In the genomic region with DNA sequence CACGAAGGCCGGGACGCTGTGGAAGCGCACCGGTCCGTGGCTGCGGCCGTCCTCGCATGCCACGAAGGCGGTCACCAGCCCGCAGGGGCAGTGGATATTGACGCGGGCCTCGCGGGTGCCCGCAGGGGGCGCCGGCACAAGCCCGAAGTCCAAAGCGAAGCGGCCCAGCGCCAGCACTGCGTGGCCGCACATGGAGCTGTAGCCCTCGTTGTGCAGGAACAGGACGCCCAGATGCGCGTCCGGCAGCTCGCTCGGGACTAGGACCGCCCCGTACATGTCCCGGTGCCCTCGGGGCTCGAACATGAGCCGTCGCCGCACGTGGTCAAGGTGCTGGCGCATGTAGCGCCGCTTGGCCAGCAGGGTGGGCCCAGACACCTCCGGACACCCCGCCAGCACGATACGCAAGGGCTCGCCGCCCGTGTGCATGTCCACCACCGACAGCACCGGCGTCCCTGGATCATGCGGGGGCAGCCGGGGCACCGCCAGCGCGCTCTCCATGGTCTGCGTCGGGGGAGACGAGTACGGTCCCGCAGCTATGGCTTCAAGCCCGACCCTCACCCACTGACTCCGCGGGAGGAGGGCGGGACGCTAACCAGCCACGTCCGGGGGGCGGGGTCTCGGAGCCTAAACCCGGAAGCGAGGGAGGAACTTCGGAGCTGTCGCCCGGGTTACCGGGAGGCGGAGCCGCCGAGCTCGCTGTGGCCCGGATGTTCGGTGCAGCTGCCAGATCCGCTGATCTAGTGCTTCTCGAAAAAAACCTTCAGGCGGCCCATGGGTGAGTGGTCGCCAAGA, we compare ENCODE assay signal across 1 cellular context.
TF ChIP-seq lines count a peak whose summit lies in the region.

A gene with protein sequence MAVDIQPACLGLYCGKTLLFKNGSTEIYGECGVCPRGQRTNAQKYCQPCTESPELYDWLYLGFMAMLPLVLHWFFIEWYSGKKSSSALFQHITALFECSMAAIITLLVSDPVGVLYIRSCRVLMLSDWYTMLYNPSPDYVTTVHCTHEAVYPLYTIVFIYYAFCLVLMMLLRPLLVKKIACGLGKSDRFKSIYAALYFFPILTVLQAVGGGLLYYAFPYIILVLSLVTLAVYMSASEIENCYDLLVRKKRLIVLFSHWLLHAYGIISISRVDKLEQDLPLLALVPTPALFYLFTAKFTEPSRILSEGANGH (plus strand): TSS at position 699 of the 792 bp plus-strand sequence. CDS start 73 bp downstream, at position 772.
A gene (minus strand): TSS at position 590 of the 792 bp plus-strand sequence. CDS start 92 bp downstream, at position 498.

TF ChIP-seq in K562, 482 proteins besides CTCF, POLR2A, EP300 and RAD21 (continued from another document and continues in another):
- TF ChIP-seq, protein P1, sequence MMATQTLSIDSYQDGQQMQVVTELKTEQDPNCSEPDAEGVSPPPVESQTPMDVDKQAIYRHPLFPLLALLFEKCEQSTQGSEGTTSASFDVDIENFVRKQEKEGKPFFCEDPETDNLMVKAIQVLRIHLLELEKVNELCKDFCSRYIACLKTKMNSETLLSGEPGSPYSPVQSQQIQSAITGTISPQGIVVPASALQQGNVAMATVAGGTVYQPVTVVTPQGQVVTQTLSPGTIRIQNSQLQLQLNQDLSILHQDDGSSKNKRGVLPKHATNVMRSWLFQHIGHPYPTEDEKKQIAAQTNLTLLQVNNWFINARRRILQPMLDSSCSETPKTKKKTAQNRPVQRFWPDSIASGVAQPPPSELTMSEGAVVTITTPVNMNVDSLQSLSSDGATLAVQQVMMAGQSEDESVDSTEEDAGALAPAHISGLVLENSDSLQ (IDR thresholded peaks at IDR 0.05), result 0 out of 2 replicates have a peak, but pooled peaks have one; percentile 44
- TF ChIP-seq GABPA (tag; conservative IDR thresholded peaks at IDR 0.05; ENCODE audit: low read depth) (peak; percentile 73), CBX1 (IDR thresholded peaks at IDR 0.05; ENCODE audit: low read depth) (no peak), TOE1 (IDR thresholded peaks at IDR 0.05; ENCODE audit: borderline replicate concordance) (peak; percentile 65; the same call in 1 of the 2 replicates), TOE1 (CRISPR knock-in tag; IDR thresholded peaks at IDR 0.05; ENCODE audit: borderline replicate concordance, low read depth) (0 out of 2 replicates have a peak, but pooled peaks have one; percentile 17), ZNF282 (CRISPR knock-in tag; IDR thresholded peaks at IDR 0.05) (no peak), ZNF644 (tag; IDR thresholded peaks at IDR 0.05; ENCODE audit: low read depth) (no peak), U2AF1 (optimal IDR thresholded peaks at IDR 0.05; ENCODE audit: low read depth, low read length) (peak; percentile 83), NCOA6 (IDR thresholded peaks at IDR 0.05) (peak; percentile 43; the same call in 1 of the 2 replicates), GTF2A2 (tag; IDR thresholded peaks at IDR 0.05) (no peak), ZNF146 (CRISPR knock-in tag; IDR thresholded peaks at IDR 0.05; ENCODE audit: unreplicated experiment) (no peak), ATF1 (CRISPR knock-in tag; IDR thresholded peaks at IDR 0.05) (no peak), ATF1 (tag; IDR thresholded peaks at IDR 0.05) (peak; percentile 77), ZBTB7A (IDR thresholded peaks at IDR 0.05; ENCODE audit: borderline replicate concordance, control insufficient read depth, low read depth, low read length) (peak; percentile 71; the same call in 1 of the 2 replicates), NUFIP1 (IDR thresholded peaks at IDR 0.05; ENCODE audit: partially characterized antibody) (no peak), NONO (IDR thresholded peaks at IDR 0.05; ENCODE audit: low read depth in 2 of 2, low read length in 1 of 2) (peak in 1 of 2 experiments; percentile 53; a peak in 2 of 4 replicates), E2F3 (CRISPR knock-in tag; IDR thresholded peaks at IDR 0.05) (0 out of 2 replicates have a peak, but pooled peaks have one; percentile 12), CBFA2T2 (conservative IDR thresholded peaks at IDR 0.05) (no peak), CTBP1 (IDR thresholded peaks at IDR 0.05; ENCODE audit: borderline replicate concordance) (peak; percentile 48; the same call in 1 of the 2 replicates), FOXP1 (CRISPR knock-in tag; IDR thresholded peaks at IDR 0.05) (peak; percentile 76; the same call in 1 of the 2 replicates), RB1 (IDR thresholded peaks at IDR 0.05; ENCODE audit: low read depth) (peak; percentile 16; the same call in 1 of the 2 replicates), CEBPG (CRISPR knock-in tag; IDR thresholded peaks at IDR 0.05) (no peak), CEBPG (tag; conservative IDR thresholded peaks at IDR 0.05 in 1 of 2, IDR thresholded peaks at IDR 0.05 in 1 of 2) (no peak), MCM2 (IDR thresholded peaks at IDR 0.05; ENCODE audit: low read depth) (no peak)
- TF ChIP-seq, protein P2, sequence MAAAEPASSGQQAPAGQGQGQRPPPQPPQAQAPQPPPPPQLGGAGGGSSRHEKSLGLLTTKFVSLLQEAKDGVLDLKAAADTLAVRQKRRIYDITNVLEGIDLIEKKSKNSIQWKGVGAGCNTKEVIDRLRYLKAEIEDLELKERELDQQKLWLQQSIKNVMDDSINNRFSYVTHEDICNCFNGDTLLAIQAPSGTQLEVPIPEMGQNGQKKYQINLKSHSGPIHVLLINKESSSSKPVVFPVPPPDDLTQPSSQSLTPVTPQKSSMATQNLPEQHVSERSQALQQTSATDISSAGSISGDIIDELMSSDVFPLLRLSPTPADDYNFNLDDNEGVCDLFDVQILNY (CRISPR knock-in tag; IDR thresholded peaks at IDR 0.05), result 0 out of 2 replicates have a peak, but pooled peaks have one; percentile 25
- TF ChIP-seq, protein P3, sequence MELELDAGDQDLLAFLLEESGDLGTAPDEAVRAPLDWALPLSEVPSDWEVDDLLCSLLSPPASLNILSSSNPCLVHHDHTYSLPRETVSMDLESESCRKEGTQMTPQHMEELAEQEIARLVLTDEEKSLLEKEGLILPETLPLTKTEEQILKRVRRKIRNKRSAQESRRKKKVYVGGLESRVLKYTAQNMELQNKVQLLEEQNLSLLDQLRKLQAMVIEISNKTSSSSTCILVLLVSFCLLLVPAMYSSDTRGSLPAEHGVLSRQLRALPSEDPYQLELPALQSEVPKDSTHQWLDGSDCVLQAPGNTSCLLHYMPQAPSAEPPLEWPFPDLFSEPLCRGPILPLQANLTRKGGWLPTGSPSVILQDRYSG (tag; conservative IDR thresholded peaks at IDR 0.05; ENCODE audit: low read depth), result no peak
- TF ChIP-seq, protein P4, sequence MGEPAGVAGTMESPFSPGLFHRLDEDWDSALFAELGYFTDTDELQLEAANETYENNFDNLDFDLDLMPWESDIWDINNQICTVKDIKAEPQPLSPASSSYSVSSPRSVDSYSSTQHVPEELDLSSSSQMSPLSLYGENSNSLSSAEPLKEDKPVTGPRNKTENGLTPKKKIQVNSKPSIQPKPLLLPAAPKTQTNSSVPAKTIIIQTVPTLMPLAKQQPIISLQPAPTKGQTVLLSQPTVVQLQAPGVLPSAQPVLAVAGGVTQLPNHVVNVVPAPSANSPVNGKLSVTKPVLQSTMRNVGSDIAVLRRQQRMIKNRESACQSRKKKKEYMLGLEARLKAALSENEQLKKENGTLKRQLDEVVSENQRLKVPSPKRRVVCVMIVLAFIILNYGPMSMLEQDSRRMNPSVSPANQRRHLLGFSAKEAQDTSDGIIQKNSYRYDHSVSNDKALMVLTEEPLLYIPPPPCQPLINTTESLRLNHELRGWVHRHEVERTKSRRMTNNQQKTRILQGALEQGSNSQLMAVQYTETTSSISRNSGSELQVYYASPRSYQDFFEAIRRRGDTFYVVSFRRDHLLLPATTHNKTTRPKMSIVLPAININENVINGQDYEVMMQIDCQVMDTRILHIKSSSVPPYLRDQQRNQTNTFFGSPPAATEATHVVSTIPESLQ (CRISPR knock-in tag; IDR thresholded peaks at IDR 0.05), result 0 out of 2 replicates have a peak, but pooled peaks have one; percentile 20
- TF ChIP-seq, protein P5, sequence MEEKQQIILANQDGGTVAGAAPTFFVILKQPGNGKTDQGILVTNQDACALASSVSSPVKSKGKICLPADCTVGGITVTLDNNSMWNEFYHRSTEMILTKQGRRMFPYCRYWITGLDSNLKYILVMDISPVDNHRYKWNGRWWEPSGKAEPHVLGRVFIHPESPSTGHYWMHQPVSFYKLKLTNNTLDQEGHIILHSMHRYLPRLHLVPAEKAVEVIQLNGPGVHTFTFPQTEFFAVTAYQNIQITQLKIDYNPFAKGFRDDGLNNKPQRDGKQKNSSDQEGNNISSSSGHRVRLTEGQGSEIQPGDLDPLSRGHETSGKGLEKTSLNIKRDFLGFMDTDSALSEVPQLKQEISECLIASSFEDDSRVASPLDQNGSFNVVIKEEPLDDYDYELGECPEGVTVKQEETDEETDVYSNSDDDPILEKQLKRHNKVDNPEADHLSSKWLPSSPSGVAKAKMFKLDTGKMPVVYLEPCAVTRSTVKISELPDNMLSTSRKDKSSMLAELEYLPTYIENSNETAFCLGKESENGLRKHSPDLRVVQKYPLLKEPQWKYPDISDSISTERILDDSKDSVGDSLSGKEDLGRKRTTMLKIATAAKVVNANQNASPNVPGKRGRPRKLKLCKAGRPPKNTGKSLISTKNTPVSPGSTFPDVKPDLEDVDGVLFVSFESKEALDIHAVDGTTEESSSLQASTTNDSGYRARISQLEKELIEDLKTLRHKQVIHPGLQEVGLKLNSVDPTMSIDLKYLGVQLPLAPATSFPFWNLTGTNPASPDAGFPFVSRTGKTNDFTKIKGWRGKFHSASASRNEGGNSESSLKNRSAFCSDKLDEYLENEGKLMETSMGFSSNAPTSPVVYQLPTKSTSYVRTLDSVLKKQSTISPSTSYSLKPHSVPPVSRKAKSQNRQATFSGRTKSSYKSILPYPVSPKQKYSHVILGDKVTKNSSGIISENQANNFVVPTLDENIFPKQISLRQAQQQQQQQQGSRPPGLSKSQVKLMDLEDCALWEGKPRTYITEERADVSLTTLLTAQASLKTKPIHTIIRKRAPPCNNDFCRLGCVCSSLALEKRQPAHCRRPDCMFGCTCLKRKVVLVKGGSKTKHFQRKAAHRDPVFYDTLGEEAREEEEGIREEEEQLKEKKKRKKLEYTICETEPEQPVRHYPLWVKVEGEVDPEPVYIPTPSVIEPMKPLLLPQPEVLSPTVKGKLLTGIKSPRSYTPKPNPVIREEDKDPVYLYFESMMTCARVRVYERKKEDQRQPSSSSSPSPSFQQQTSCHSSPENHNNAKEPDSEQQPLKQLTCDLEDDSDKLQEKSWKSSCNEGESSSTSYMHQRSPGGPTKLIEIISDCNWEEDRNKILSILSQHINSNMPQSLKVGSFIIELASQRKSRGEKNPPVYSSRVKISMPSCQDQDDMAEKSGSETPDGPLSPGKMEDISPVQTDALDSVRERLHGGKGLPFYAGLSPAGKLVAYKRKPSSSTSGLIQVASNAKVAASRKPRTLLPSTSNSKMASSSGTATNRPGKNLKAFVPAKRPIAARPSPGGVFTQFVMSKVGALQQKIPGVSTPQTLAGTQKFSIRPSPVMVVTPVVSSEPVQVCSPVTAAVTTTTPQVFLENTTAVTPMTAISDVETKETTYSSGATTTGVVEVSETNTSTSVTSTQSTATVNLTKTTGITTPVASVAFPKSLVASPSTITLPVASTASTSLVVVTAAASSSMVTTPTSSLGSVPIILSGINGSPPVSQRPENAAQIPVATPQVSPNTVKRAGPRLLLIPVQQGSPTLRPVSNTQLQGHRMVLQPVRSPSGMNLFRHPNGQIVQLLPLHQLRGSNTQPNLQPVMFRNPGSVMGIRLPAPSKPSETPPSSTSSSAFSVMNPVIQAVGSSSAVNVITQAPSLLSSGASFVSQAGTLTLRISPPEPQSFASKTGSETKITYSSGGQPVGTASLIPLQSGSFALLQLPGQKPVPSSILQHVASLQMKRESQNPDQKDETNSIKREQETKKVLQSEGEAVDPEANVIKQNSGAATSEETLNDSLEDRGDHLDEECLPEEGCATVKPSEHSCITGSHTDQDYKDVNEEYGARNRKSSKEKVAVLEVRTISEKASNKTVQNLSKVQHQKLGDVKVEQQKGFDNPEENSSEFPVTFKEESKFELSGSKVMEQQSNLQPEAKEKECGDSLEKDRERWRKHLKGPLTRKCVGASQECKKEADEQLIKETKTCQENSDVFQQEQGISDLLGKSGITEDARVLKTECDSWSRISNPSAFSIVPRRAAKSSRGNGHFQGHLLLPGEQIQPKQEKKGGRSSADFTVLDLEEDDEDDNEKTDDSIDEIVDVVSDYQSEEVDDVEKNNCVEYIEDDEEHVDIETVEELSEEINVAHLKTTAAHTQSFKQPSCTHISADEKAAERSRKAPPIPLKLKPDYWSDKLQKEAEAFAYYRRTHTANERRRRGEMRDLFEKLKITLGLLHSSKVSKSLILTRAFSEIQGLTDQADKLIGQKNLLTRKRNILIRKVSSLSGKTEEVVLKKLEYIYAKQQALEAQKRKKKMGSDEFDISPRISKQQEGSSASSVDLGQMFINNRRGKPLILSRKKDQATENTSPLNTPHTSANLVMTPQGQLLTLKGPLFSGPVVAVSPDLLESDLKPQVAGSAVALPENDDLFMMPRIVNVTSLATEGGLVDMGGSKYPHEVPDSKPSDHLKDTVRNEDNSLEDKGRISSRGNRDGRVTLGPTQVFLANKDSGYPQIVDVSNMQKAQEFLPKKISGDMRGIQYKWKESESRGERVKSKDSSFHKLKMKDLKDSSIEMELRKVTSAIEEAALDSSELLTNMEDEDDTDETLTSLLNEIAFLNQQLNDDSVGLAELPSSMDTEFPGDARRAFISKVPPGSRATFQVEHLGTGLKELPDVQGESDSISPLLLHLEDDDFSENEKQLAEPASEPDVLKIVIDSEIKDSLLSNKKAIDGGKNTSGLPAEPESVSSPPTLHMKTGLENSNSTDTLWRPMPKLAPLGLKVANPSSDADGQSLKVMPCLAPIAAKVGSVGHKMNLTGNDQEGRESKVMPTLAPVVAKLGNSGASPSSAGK (IDR thresholded peaks at IDR 0.05), result peak; percentile 98
- TF ChIP-seq, protein P6, sequence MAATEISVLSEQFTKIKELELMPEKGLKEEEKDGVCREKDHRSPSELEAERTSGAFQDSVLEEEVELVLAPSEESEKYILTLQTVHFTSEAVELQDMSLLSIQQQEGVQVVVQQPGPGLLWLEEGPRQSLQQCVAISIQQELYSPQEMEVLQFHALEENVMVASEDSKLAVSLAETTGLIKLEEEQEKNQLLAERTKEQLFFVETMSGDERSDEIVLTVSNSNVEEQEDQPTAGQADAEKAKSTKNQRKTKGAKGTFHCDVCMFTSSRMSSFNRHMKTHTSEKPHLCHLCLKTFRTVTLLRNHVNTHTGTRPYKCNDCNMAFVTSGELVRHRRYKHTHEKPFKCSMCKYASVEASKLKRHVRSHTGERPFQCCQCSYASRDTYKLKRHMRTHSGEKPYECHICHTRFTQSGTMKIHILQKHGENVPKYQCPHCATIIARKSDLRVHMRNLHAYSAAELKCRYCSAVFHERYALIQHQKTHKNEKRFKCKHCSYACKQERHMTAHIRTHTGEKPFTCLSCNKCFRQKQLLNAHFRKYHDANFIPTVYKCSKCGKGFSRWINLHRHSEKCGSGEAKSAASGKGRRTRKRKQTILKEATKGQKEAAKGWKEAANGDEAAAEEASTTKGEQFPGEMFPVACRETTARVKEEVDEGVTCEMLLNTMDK (IDR thresholded peaks at IDR 0.05; ENCODE audit: borderline replicate concordance, insufficient read depth, low read depth, low read length, poor library complexity, severe bottlenecking), result peak; percentile 76
- TF ChIP-seq, protein P7, sequence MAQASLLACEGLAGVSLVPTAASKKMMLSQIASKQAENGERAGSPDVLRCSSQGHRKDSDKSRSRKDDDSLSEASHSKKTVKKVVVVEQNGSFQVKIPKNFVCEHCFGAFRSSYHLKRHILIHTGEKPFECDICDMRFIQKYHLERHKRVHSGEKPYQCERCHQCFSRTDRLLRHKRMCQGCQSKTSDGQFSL (CRISPR knock-in tag; IDR thresholded peaks at IDR 0.05), result peak; percentile 63
- TF ChIP-seq, protein P7 (tag; IDR thresholded peaks at IDR 0.05), result no peak
